ENCODE assay signal across 1 cellular context in genomic region chrX:81202989-81203388, GRCh38.
TF ChIP-seq lines count a peak whose summit lies in the region.

No MANE protein-coding gene starts in this region.

TF ChIP-seq in HepG2, 621 proteins besides CTCF, POLR2A, EP300 and RAD21:
- no peak for TF ChIP-seq ZFP91 (CRISPR knock-in tag; IDR thresholded peaks at IDR 0.05; ENCODE audit: borderline replicate concordance)
- TF ChIP-seq ZBTB7B (CRISPR knock-in tag; IDR thresholded peaks at IDR 0.05) = no peak
- no peak for TF ChIP-seq ZNF569 (CRISPR knock-in tag; IDR thresholded peaks at IDR 0.05; ENCODE audit: borderline replicate concordance)
- no peak for TF ChIP-seq DNMT1 (CRISPR knock-in tag; IDR thresholded peaks at IDR 0.05)
